ENCODE assay signal across 19 cellular contexts in the genomic region with DNA sequence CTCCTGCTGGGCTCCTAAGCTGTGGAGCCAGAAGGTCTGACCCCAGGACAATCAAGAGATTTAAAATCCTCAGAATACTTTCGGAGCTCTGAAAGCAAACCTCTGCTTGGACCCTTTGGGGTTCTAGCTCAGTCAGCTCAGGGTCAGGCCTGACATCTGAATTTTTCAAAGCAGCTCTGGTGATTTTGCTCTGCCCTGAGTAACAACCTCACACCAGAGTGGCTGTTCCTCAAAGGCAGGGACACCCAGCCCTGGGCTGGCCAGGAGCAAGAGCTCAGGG. TPM values are rescaled to one million over a fixed set of nuclear protein-coding genes. Genes with fewer than 3 reads are reported as not detected.
"Had no signal": no experiment of that assay in that cellular context is flagged by ENCODE, and none has a peak within 500 bp of the region (broad histone marks: within the 10 kb centered on the region; RNA-seq: fewer than 3 reads in every experiment).

No MANE protein-coding gene starts in this region.

- H3K9me3 ChIP-seq: tibial nerve had no signal

- ATAC-seq: activated T-cell treated with anti-CD3 and anti-CD28 coated beads, Interleukin-2, amount 50 U/mL, for 72 hours; stimulated activated naive B cell treated with anti-CD40 and anti-IgM and Interleukin-4, amounts not matched to agents 10 μg/mL and 1 μg/mL and 100 μg/mL, for 72 hours had no signal

- H3K4me3 Mint-ChIP-seq: activated CD4-positive, alpha-beta T cell treated with anti-CD3 and anti-CD28 coated beads, Interleukin-2, amount 10 ng/mL, durations not matched to agents 7 days and 5 days; activated naive CD8-positive, alpha-beta T cell treated with anti-CD3 and anti-CD28 coated beads, Interleukin-2, amount 10 ng/mL, durations not matched to agents 7 days and 5 days; activated T-cell treated with anti-CD3 and anti-CD28 coated beads, Interleukin-2, amount 50 U/mL, for 72 hours; endodermal cell had no signal

- H3K9me3 Mint-ChIP-seq: activated CD4-positive, alpha-beta T cell treated with anti-CD3 and anti-CD28 coated beads, Interleukin-2, amount 10 ng/mL, durations not matched to agents 7 days and 5 days; activated naive CD8-positive, alpha-beta T cell treated with anti-CD3 and anti-CD28 coated beads, Interleukin-2, amount 10 ng/mL, durations not matched to agents 7 days and 5 days; activated T-cell treated with anti-CD3 and anti-CD28 coated beads, Interleukin-2, amount 50 U/mL, for 72 hours; endodermal cell; nephron progenitor cell; stimulated activated naive B cell treated with anti-CD40 and anti-IgM and Interleukin-4, amounts not matched to agents 10 μg/mL and 1 μg/mL and 100 μg/mL, for 72 hours had no signal

- H3K27me3 Mint-ChIP-seq: activated CD4-positive, alpha-beta T cell treated with anti-CD3 and anti-CD28 coated beads, Interleukin-2, amount 10 ng/mL, durations not matched to agents 7 days and 5 days; activated naive CD8-positive, alpha-beta T cell treated with anti-CD3 and anti-CD28 coated beads, Interleukin-2, amount 10 ng/mL, durations not matched to agents 7 days and 5 days had no signal

- DNase-seq: activated CD4-positive, alpha-beta T cell treated with anti-CD3 and anti-CD28 coated beads, Interleukin-2, amount 10 ng/mL, durations not matched to agents 7 days and 5 days; activated CD8-positive, alpha-beta memory T cell treated with anti-CD3 and anti-CD28 coated beads, Interleukin-2, amount 50 U/mL, for 48 hours; activated naive CD4-positive, alpha-beta T cell; activated naive CD8-positive, alpha-beta T cell treated with anti-CD3 and anti-CD28 coated beads, Interleukin-2, amount 10 ng/mL, durations not matched to agents 7 days and 5 days; activated T-cell treated with anti-CD3 and anti-CD28 coated beads, Interleukin-2, amount 50 U/mL, for 72 hours; anterior cingulate cortex; erythroblast; nephron progenitor cell; stimulated activated CD4-positive, alpha-beta T cell treated with anti-CD3 and anti-CD28 coated beads, Interleukin-15, amount 100 ng/mL, for 24 hours; stimulated activated CD4-positive, alpha-beta T cell treated with anti-CD3 and anti-CD28 coated beads, Interleukin-4, amount 100 ng/mL, for 1 hour; stimulated activated naive B cell treated with anti-CD40 and anti-IgM and Interleukin-4, amounts not matched to agents 10 μg/mL and 1 μg/mL and 100 μg/mL, for 72 hours; substantia nigra had no signal

- H3K27ac ChIP-seq: dorsolateral prefrontal cortex, SK-N-MC had no signal

- H3K4me1 Mint-ChIP-seq: activated CD4-positive, alpha-beta T cell treated with anti-CD3 and anti-CD28 coated beads, Interleukin-2, amount 10 ng/mL, durations not matched to agents 7 days and 5 days; activated naive CD8-positive, alpha-beta T cell treated with anti-CD3 and anti-CD28 coated beads, Interleukin-2, amount 10 ng/mL, durations not matched to agents 7 days and 5 days; stimulated activated naive B cell treated with anti-CD40 and anti-IgM and Interleukin-4, amounts not matched to agents 10 μg/mL and 1 μg/mL and 100 μg/mL, for 72 hours had no signal

- H3K36me3 Mint-ChIP-seq: activated naive CD8-positive, alpha-beta T cell treated with anti-CD3 and anti-CD28 coated beads, Interleukin-2, amount 10 ng/mL, durations not matched to agents 7 days and 5 days; stimulated activated naive B cell treated with anti-CD40 and anti-IgM and Interleukin-4, amounts not matched to agents 10 μg/mL and 1 μg/mL and 100 μg/mL, for 72 hours had no signal

- H3K36me3 ChIP-seq: tibial nerve had no signal

- H3K4me3 ChIP-seq: dorsolateral prefrontal cortex, SK-N-MC, tibial nerve had no signal

- H3K27ac Mint-ChIP-seq: activated CD4-positive, alpha-beta T cell treated with anti-CD3 and anti-CD28 coated beads, Interleukin-2, amount 10 ng/mL, durations not matched to agents 7 days and 5 days; activated naive CD8-positive, alpha-beta T cell treated with anti-CD3 and anti-CD28 coated beads, Interleukin-2, amount 10 ng/mL, durations not matched to agents 7 days and 5 days; activated T-cell treated with anti-CD3 and anti-CD28 coated beads, Interleukin-2, amount 50 U/mL, for 72 hours; endodermal cell; nephron progenitor cell; stimulated activated naive B cell treated with anti-CD40 and anti-IgM and Interleukin-4, amounts not matched to agents 10 μg/mL and 1 μg/mL and 100 μg/mL, for 72 hours had no signal

- H3K27me3 ChIP-seq: dorsolateral prefrontal cortex, tibial nerve had no signal

RNA-seq across cellular contexts. Expression of gene SLC1A7, which starts 11.9 kb away (rescaled TPM):
- total RNA-seq: activated CD4-positive, alpha-beta T cell treated with anti-CD3 and anti-CD28 coated beads, Interleukin-2, amount 10 ng/mL, durations not matched to agents 7 days and 5 days; activated naive CD8-positive, alpha-beta T cell treated with anti-CD3 and anti-CD28 coated beads, Interleukin-2, amount 10 ng/mL, durations not matched to agents 7 days and 5 days; activated T-cell treated with anti-CD3 and anti-CD28 coated beads, Interleukin-2, amount 50 U/mL, for 72 hours; chondrocyte; lung microvascular endothelial cell; pulmonary artery endothelial cell had no signal
